2 cellular contexts compared by ENCODE assay signal in genomic region chr2:138554123-138554522, GRCh38.
A peak's percentile ranks its signal among the peaks of the same experiment; 100 is the strongest.
TF ChIP-seq lines count a peak whose summit lies in the region.

No MANE protein-coding gene starts in this region.

TF ChIP-seq in A549, 52 proteins besides CTCF, POLR2A, EP300 and RAD21:
- TF ChIP-seq RARB (CRISPR knock-in tag; IDR thresholded peaks at IDR 0.05) (no peak), NR3C1 (IDR thresholded peaks at IDR 0.05) (no peak), MAFK (IDR thresholded peaks at IDR 0.05; ENCODE audit: partially characterized antibody) (peak; percentile 54)
TF ChIP-seq in A549: peak in this region for 1.

TF ChIP-seq in K562, 482 proteins besides CTCF, POLR2A, EP300 and RAD21:
- TF ChIP-seq ZNF316 (IDR thresholded peaks at IDR 0.05) (peak; percentile 26; the same call in 1 of the 2 replicates), ZNF239 (CRISPR knock-in tag; IDR thresholded peaks at IDR 0.05) (no peak), CBX5 (IDR thresholded peaks at IDR 0.05; ENCODE audit: borderline replicate concordance, low read depth) (no peak), MAFK (IDR thresholded peaks at IDR 0.05; ENCODE audit: low read length) (peak; percentile 16; the same call in 1 of the 2 replicates), ZNF274 (IDR thresholded peaks at IDR 0.05; ENCODE audit: borderline replicate concordance, low read depth, low read length) (no peak), EP400 (IDR thresholded peaks at IDR 0.05) (no peak), HMGN3 (IDR thresholded peaks at IDR 0.05; ENCODE audit: borderline replicate concordance, extremely low read depth, insufficient read length, low read depth, low read length) (no peak), NUFIP1 (IDR thresholded peaks at IDR 0.05; ENCODE audit: partially characterized antibody) (no peak), TBP (optimal IDR thresholded peaks at IDR 0.05; ENCODE audit: low read depth, low read length) (no peak), THRB (CRISPR knock-in tag; conservative IDR thresholded peaks at IDR 0.05) (no peak), SRSF7 (optimal IDR thresholded peaks at IDR 0.05; ENCODE audit: low read depth, low read length) (no peak)
